ENCODE assay signal across 25 cellular contexts in the genomic region with DNA sequence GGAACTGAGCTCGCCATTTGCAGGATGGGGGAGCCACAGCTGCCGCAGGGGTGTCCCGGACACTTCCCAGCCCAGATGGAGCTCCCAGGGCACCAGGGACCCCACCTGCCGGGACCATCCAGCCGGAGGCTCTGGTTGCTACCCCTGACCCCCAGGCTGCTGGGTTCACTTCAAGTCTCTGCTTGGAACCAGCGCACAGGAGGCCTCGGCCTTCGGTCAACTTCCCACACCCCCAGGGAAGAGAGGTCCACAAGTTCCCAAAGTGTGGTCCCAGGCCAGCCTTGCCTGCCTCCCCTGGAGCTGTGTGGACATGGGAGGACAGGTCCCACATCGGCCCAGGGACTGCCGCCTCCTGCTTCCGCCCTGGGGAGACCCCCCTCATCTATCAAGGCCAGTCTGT.
"Had no signal": no experiment of that assay in that cellular context is flagged by ENCODE, and none has a peak within 500 bp of the region (broad histone marks: within the 10 kb centered on the region; RNA-seq: fewer than 3 reads in every experiment).

No MANE protein-coding gene starts in this region.

- H3K27ac ChIP-seq: stomach, suprapubic skin, testis, thoracic aorta, thyroid gland, tibial artery, tibial nerve, transverse colon, upper lobe of left lung, upper lobe of right lung, uterus, vagina had no signal

- H3K9me3 ChIP-seq: suprapubic skin, testis, thoracic aorta, thyroid gland, tibial artery, tibial nerve, transverse colon, upper lobe of left lung, upper lobe of right lung, uterus, vagina had no signal

- H3K4me1 ChIP-seq: stomach, suprapubic skin, testis, thyroid gland, tibial artery, transverse colon, upper lobe of left lung, upper lobe of right lung, uterus, vagina had no signal

- H3K4me3 ChIP-seq: stomach, suprapubic skin, testis, thoracic aorta, thyroid gland, tibial artery, tibial nerve, transverse colon, upper lobe of left lung, upper lobe of right lung, uterus, vagina had no signal

- FAIRE-seq: urothelium cell line had no signal

- H3K36me3 ChIP-seq: stomach, suprapubic skin, thoracic aorta, thyroid gland, tibial artery, tibial nerve, transverse colon, upper lobe of left lung, upper lobe of right lung, uterus, vagina had no signal

- H3K27me3 ChIP-seq: testis, thyroid gland, tibial artery, tibial nerve, upper lobe of left lung, uterus, vagina had no signal

- DNase-seq: stimulated activated CD4-positive, alpha-beta T cell treated with anti-CD3 and anti-CD28 coated beads, Interleukin-2, amount 100 ng/mL, for 48 hours; stimulated activated CD4-positive, alpha-beta T cell treated with anti-CD3 and anti-CD28 coated beads, Interleukin-4, amount 100 ng/mL, for 1 hour; stimulated activated CD4-positive, alpha-beta T cell treated with anti-CD3 and anti-CD28 coated beads, Interleukin-4, amount 100 ng/mL, for 24 hours; stimulated activated CD4-positive, alpha-beta T cell treated with anti-CD3 and anti-CD28 coated beads, Interleukin-4, amount 100 ng/mL, for 4 hours; stimulated activated CD8-positive, alpha-beta memory T cell treated with anti-CD3 and anti-CD28 coated beads, Interleukin-4, amount 100 ng/mL, for 48 hours; stimulated activated naive B cell treated with anti-CD40 and anti-IgM and Interleukin-4, amounts not matched to agents 10 μg/mL and 1 μg/mL and 100 μg/mL, for 72 hours; stimulated activated naive CD4-positive, alpha-beta T cell; stimulated activated naive CD4-positive, alpha-beta T cell treated with Interleukin-2 at 50 U/mL for 16 hours; stimulated activated naive CD8-positive, alpha-beta T cell treated with anti-CD3 and anti-CD28 coated beads, Interleukin-15, amount 100 ng/mL, for 72 hours; stimulated activated naive CD8-positive, alpha-beta T cell treated with anti-CD3 and anti-CD28 coated beads, Interleukin-15, Interleukin-2, amounts not matched to agents 100 U/mL and 50 U/mL, for 24 hours; stomach; substantia nigra; testis; thyroid gland; tibial artery; transverse colon; trophoblast cell; upper lobe of left lung; upper lobe of right lung; uterus had no signal
